In the genomic region with DNA sequence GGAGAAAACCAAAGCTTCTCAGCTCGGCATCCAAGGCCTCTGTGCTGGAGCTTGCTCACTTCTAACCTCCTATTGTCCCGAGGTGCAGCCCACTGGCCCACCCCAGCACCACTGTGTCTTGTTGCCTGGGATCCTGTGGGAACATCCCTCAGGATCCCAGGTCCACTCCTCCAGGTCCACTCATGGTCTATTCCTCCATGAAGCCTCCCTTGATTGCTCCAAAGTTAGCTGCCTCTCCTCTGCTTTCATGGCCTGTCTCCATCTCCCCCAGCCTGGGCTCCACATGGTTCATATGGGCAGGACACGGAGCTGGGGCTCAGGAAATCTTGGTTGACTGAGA, we compare ENCODE assay signal across 1 cellular context.
TF ChIP-seq lines count a peak whose summit lies in the region.

No MANE protein-coding gene starts in this region.

TF ChIP-seq in HepG2, 621 proteins besides CTCF, POLR2A, EP300 and RAD21:
- peak; percentile 63; the same call in 1 of the 2 replicates for TF ChIP-seq ZNF550 (CRISPR knock-in tag; IDR thresholded peaks at IDR 0.05; ENCODE audit: borderline replicate concordance)
- no peak for TF ChIP-seq HMG20A (CRISPR knock-in tag; IDR thresholded peaks at IDR 0.05; ENCODE audit: borderline replicate concordance)
- peak; percentile 12 for TF ChIP-seq CBX1 (IDR thresholded peaks at IDR 0.05; ENCODE audit: low read depth)
- no peak for TF ChIP-seq HOXA7 (CRISPR knock-in tag; IDR thresholded peaks at IDR 0.05)
- no peak for TF ChIP-seq U2AF2 (IDR thresholded peaks at IDR 0.05; ENCODE audit: low read depth, low read length)
- TF ChIP-seq MAX (IDR thresholded peaks at IDR 0.05) = 0 out of 2 replicates have a peak, but pooled peaks have one; percentile 14
- TF ChIP-seq ZSCAN21 (CRISPR knock-in tag; IDR thresholded peaks at IDR 0.05; ENCODE audit: borderline replicate concordance) = 0 out of 2 replicates have a peak, but pooled peaks have one; percentile 53
- 0 out of 2 replicates have a peak, but pooled peaks have one; percentile 1 for TF ChIP-seq ZSCAN12 (CRISPR knock-in tag; IDR thresholded peaks at IDR 0.05)
- TF ChIP-seq ZNF674 (CRISPR knock-in tag; IDR thresholded peaks at IDR 0.05; ENCODE audit: low read depth) = 0 out of 2 replicates have a peak, but pooled peaks have one; percentile 55
- TF ChIP-seq, protein P1, sequence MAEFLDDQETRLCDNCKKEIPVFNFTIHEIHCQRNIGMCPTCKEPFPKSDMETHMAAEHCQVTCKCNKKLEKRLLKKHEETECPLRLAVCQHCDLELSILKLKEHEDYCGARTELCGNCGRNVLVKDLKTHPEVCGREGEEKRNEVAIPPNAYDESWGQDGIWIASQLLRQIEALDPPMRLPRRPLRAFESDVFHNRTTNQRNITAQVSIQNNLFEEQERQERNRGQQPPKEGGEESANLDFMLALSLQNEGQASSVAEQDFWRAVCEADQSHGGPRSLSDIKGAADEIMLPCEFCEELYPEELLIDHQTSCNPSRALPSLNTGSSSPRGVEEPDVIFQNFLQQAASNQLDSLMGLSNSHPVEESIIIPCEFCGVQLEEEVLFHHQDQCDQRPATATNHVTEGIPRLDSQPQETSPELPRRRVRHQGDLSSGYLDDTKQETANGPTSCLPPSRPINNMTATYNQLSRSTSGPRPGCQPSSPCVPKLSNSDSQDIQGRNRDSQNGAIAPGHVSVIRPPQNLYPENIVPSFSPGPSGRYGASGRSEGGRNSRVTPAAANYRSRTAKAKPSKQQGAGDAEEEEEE (CRISPR knock-in tag; IDR thresholded peaks at IDR 0.05; ENCODE audit: borderline replicate concordance) = 0 out of 2 replicates have a peak, but pooled peaks have one; percentile 4
- no peak for TF ChIP-seq ZNF570 (CRISPR knock-in tag; IDR thresholded peaks at IDR 0.05; ENCODE audit: borderline replicate concordance)
- peak; percentile 31; the same call in 1 of the 2 replicates for TF ChIP-seq NR0B2 (CRISPR knock-in tag; IDR thresholded peaks at IDR 0.05)
- TF ChIP-seq CERS6 (CRISPR knock-in tag; IDR thresholded peaks at IDR 0.05) = 0 out of 2 replicates have a peak, but pooled peaks have one; percentile 45
- TF ChIP-seq SNAI1 (CRISPR knock-in tag; IDR thresholded peaks at IDR 0.05; ENCODE audit: borderline replicate concordance) = no peak
- no peak for TF ChIP-seq ZNF468 (CRISPR knock-in tag; IDR thresholded peaks at IDR 0.05)
- TF ChIP-seq ZNF337 (CRISPR knock-in tag; IDR thresholded peaks at IDR 0.05; ENCODE audit: borderline replicate concordance, low read depth) = 0 out of 2 replicates have a peak, but pooled peaks have one; percentile 2
- no peak for TF ChIP-seq NFE2 (CRISPR knock-in tag; IDR thresholded peaks at IDR 0.05)
- TF ChIP-seq MEIS2 (CRISPR knock-in tag; IDR thresholded peaks at IDR 0.05) = 0 out of 2 replicates have a peak, but pooled peaks have one; percentile 17
- TF ChIP-seq IRF2 (CRISPR knock-in tag; IDR thresholded peaks at IDR 0.05) = no peak
